11 cellular contexts compared by ENCODE assay signal in genomic region chr5:38258037-38258318, GRCh38. TPM values are rescaled to one million over a fixed set of nuclear protein-coding genes. Genes with fewer than 3 reads are reported as not detected.
DNase-seq lines count a peak whose midpoint lies in the region; ATAC-seq and TF ChIP-seq lines count a peak whose summit lies in the region.
"Had no signal": no experiment of that assay in that cellular context is flagged by ENCODE, and none has a peak within 500 bp of the region (broad histone marks: within the 10 kb centered on the region; RNA-seq: fewer than 3 reads in every experiment).

No MANE protein-coding gene starts in this region.

- H3K18ac ChIP-seq in trophoblast cell (ENCODE audit: low read length), result no peak overlapping the region

- H3K36me3 ChIP-seq in ACC112 (ENCODE audit: insufficient read depth, low read length) (no peaks in the 10 kb centered on the region), hepatocyte (replicated peaks; ENCODE audit: insufficient read depth, low read depth) (no peaks in the 10 kb centered on the region), trophoblast cell (ENCODE audit: control insufficient read depth in 1 of 2, insufficient read depth in 2 of 2, low read length in 2 of 2) (no peaks in the 10 kb centered on the region)

- H2AFZ ChIP-seq in ACC112 (ENCODE audit: low read length, unreplicated experiment), result no peak overlapping the region
- H2AFZ ChIP-seq in hepatocyte, result peak overlapping the region; percentile 89
- no peak overlapping the region for H2AFZ ChIP-seq in trophoblast cell (ENCODE audit: insufficient read depth, low read length, poor library complexity)

- H3K4me1 ChIP-seq in ACC112 (ENCODE audit: control insufficient read depth, insufficient read depth, low read length, unreplicated experiment) (no peaks in the 10 kb centered on the region), hepatocyte (ENCODE audit: insufficient read depth) (peaks cover 12% of the 10 kb centered on the region), trophoblast cell (ENCODE audit: control insufficient read depth in 1 of 2, insufficient read depth in 2 of 2, low read length in 2 of 2) (peaks cover 7 to 10% of the 10 kb centered on the region in 2 experiments)

- peaks cover 63 to 74% of the 10 kb centered on the region in 2 donors for H3K27me3 Mint-ChIP-seq in T-cell
- H3K27me3 Mint-ChIP-seq in activated CD4-positive, alpha-beta T cell treated with anti-CD3 and anti-CD28 coated beads for 36 hours, result peaks cover 56% of the 10 kb centered on the region

- no peaks in the 10 kb centered on the region for H3K79me1 ChIP-seq in trophoblast cell (ENCODE audit: low read length)

- no peak overlapping the region for H4K91ac ChIP-seq in trophoblast cell (ENCODE audit: low read depth, low read length)

- no peak overlapping the region for H4K8ac ChIP-seq in trophoblast cell (ENCODE audit: low read depth, low read length)

- CTCF ChIA-PET in T-cell (lab: Charles Lee), result no interaction called here
- CTCF ChIA-PET in activated CD4-positive, alpha-beta T cell treated with anti-CD3 and anti-CD28 coated beads for 36 hours (lab: Charles Lee), result no interaction called here

- H2BK12ac ChIP-seq in trophoblast cell (ENCODE audit: low read length), result no peak overlapping the region

- ATAC-seq in T-cell (replicated peaks in 1 of 4), result no peak
- no peak for ATAC-seq in activated CD4-positive, alpha-beta T cell treated with anti-CD3 and anti-CD28 coated beads for 36 hours
- ATAC-seq in GM21825 (IDR thresholded peaks at IDR 0.05; ENCODE audit: unreplicated experiment), result no peak

- H3K4me2 ChIP-seq in hepatocyte (peak overlapping the region; percentile 99), trophoblast cell (ENCODE audit: low read length) (peak overlapping the region; percentile 97)

- H3K4me3 Mint-ChIP-seq in T-cell, result peak overlapping the region; percentile 7 to 72 (median 11)
- H3K4me3 Mint-ChIP-seq in activated CD4-positive, alpha-beta T cell treated with anti-CD3 and anti-CD28 coated beads for 36 hours, result no peak overlapping the region
- H3K4me3 Mint-ChIP-seq: dendritic cell treated with granulocyte-macrophage colony-stimulating factor and Interleukin-4, amounts not matched to agents 40 ng/mL and 50 ng/mL, for 4 days had no signal

- no peak overlapping the region for H3K27ac Mint-ChIP-seq in T-cell
- no peak overlapping the region for H3K27ac Mint-ChIP-seq in activated CD4-positive, alpha-beta T cell treated with anti-CD3 and anti-CD28 coated beads for 36 hours
- H3K27ac Mint-ChIP-seq: dendritic cell treated with granulocyte-macrophage colony-stimulating factor and Interleukin-4, amounts not matched to agents 40 ng/mL and 50 ng/mL, for 4 days had no signal

- H3K4me3 ChIP-seq in ACC112 (ENCODE audit: low read depth, low read length), result 0 out of 2 replicates have a peak overlapping the region, but pooled peaks have one; percentile 62
- H3K4me3 ChIP-seq in hepatocyte, result peak overlapping the region; percentile 88
- peak overlapping the region; percentile 25 for H3K4me3 ChIP-seq in trophoblast cell (ENCODE audit: low read depth, low read length)

- H3K79me2 ChIP-seq in ACC112 (ENCODE audit: control insufficient read depth, insufficient read depth, low read length, unreplicated experiment), result no peaks in the 10 kb centered on the region
- no peaks in the 10 kb centered on the region for H3K79me2 ChIP-seq in hepatocyte
- no peaks in the 10 kb centered on the region for H3K79me2 ChIP-seq in trophoblast cell (ENCODE audit: control insufficient read depth, insufficient read depth, low read length, poor library complexity)

- H3K27me3 ChIP-seq in ACC112 (ENCODE audit: insufficient read depth, low read length), result peaks cover 100% of the 10 kb centered on the region
- peaks cover 66% of the 10 kb centered on the region for H3K27me3 ChIP-seq in hepatocyte
- H3K27me3 ChIP-seq in trophoblast cell (ENCODE audit: insufficient read depth, low read length), result peaks cover 46% of the 10 kb centered on the region

- H2BK5ac ChIP-seq in trophoblast cell (ENCODE audit: low read depth, low read length, poor library complexity), result no peak overlapping the region

- H3K14ac ChIP-seq in trophoblast cell (ENCODE audit: low read length), result no peak overlapping the region

- no peaks in the 10 kb centered on the region for H3K36me3 Mint-ChIP-seq in T-cell
- H3K36me3 Mint-ChIP-seq in activated CD4-positive, alpha-beta T cell treated with anti-CD3 and anti-CD28 coated beads for 36 hours (ENCODE audit: low read depth), result no peaks in the 10 kb centered on the region

- POLR2A ChIA-PET in T-cell (lab: Charles Lee), result no interaction called here
- POLR2A ChIA-PET in activated CD4-positive, alpha-beta T cell treated with anti-CD3 and anti-CD28 coated beads for 36 hours (lab: Charles Lee), result no interaction called here

- peaks cover 7 to 10% (median 9%) of the 10 kb centered on the region in 3 donors for H3K4me1 Mint-ChIP-seq in T-cell
- H3K4me1 Mint-ChIP-seq in activated CD4-positive, alpha-beta T cell treated with anti-CD3 and anti-CD28 coated beads for 36 hours, result peaks cover 8% of the 10 kb centered on the region

- H2AK5ac ChIP-seq in trophoblast cell (ENCODE audit: low read length), result no peak overlapping the region

- DNase-seq in T-cell (no peak), hepatocyte (ENCODE audit: low spot score) (peak; percentile 6), trophoblast cell (no peak), DMS53 (lab: John Stamatoyannopoulos, UW) (no peak)
- no peak for DNase-seq in stimulated activated naive CD4-positive, alpha-beta T cell treated with Interleukin-2 at 50 U/mL for 16 hours (lab: John Stamatoyannopoulos, UW)
- no peak for DNase-seq in activated CD4-positive, alpha-beta T cell treated with anti-CD3 and anti-CD28 coated beads for 36 hours

- H4K20me1 ChIP-seq in hepatocyte (ENCODE audit: insufficient read depth, poor library complexity, severe bottlenecking), result no peaks in the 10 kb centered on the region

- H3K4ac ChIP-seq in trophoblast cell (ENCODE audit: low read depth, low read length), result no peak overlapping the region

- intact Hi-C loops in activated CD4-positive, alpha-beta T cell treated with anti-CD3 and anti-CD28 coated beads for 36 hours (cut with DNase I, micrococcal nuclease), result loop anchor here in 1 of 2 experiments (5.0 kb wide), 1 partner anchor 421 kb away; no protein-coding TSS in a partner anchor

- H3K9me3 Mint-ChIP-seq in T-cell, result peaks cover 6 to 10% (median 7%) of the 10 kb centered on the region in 3 donors
- H3K9me3 Mint-ChIP-seq in activated CD4-positive, alpha-beta T cell treated with anti-CD3 and anti-CD28 coated beads for 36 hours (ENCODE audit: low read depth), result peaks cover 5% of the 10 kb centered on the region
- H3K9me3 Mint-ChIP-seq: dendritic cell treated with granulocyte-macrophage colony-stimulating factor and Interleukin-4, amounts not matched to agents 40 ng/mL and 50 ng/mL, for 4 days had no signal

- TF ChIP-seq CTCF in hepatocyte (IDR thresholded peaks at IDR 0.05; ENCODE audit: poor library complexity), result no peak

- H3K9me3 ChIP-seq in hepatocyte (ENCODE audit: low read depth) (peaks cover 6% of the 10 kb centered on the region), trophoblast cell (ENCODE audit: insufficient read depth, low read depth, low read length) (no peaks in the 10 kb centered on the region)

- H3K27ac ChIP-seq in ACC112 (ENCODE audit: low read depth, low read length) (no peak overlapping the region), hepatocyte (no peak overlapping the region), trophoblast cell (ENCODE audit: low read depth, low read length) (no peak overlapping the region)

- H3K9ac ChIP-seq in trophoblast cell (ENCODE audit: low read length), result no peak overlapping the region

- no peak overlapping the region for H4K12ac ChIP-seq in trophoblast cell (ENCODE audit: low read depth, low read length)

- H3K23ac ChIP-seq in trophoblast cell (ENCODE audit: low read length), result no peak overlapping the region

- H2BK120ac ChIP-seq in trophoblast cell (ENCODE audit: insufficient read depth, low read length, poor library complexity), result no peak overlapping the region

- H3K9me2 ChIP-seq in hepatocyte (replicated peaks; ENCODE audit: insufficient read depth), result no peaks in the 10 kb centered on the region

- 0% methylated on average over 8 of the region's 14 CpGs for WGBS in hepatocyte (ENCODE audit: low lambda C conversion rate, missing lambda C conversion rate)
- no CpG with 5 or more reads among the region's 14 CpGs for WGBS in trophoblast cell (ENCODE audit: extremely low coverage, insufficient coverage, insufficient read length)

RNA-seq across cellular contexts. Expression of gene EGFLAM, which starts 0.4 kb away (rescaled TPM):
- not detected for total RNA-seq in T-cell
- 4.4 and 9.0 TPM in 2 replicates for total RNA-seq in hepatocyte
- 6.5 and 9.2 TPM in 2 replicates for polyA plus RNA-seq in hepatocyte
- polyA plus RNA-seq in trophoblast cell (2013), result 0.18 and 0.24 TPM in 2 replicates
- total RNA-seq in activated CD4-positive, alpha-beta T cell treated with anti-CD3 and anti-CD28 coated beads for 36 hours, result not detected
- total RNA-seq: HT1080; T-helper 1 cell treated with Interleukin-12 subunit alpha and Interleukin-12 subunit beta and Interleukin-4 antibody, amounts not matched to agents 30 ng/mL and 1 ng/mL, for 36 hours had no signal

Comparison
In these comparisons a context has a peak if more than half of its experiments do, and no peak if none do; other contexts are left out.
1. H3K4me3 ChIP-seq: peak in every context shown above with its lines; median percentile 88 in hepatocyte; 62 in ACC112; 25 in trophoblast cell.